In genomic region chr13:24681930-24682329, GRCh38 we compare ENCODE assay signal across 1 cellular context.
TF ChIP-seq lines count a peak whose summit lies in the region.

No MANE protein-coding gene starts in this region.

TF ChIP-seq in H1, 55 proteins besides CTCF, POLR2A, EP300 and RAD21:
- TF ChIP-seq ASH2L (IDR thresholded peaks at IDR 0.05; ENCODE audit: low read length): no peak
- no peak for TF ChIP-seq SRF (IDR thresholded peaks at IDR 0.05; ENCODE audit: low read depth, low read length)
- TF ChIP-seq TEAD4 (IDR thresholded peaks at IDR 0.05; ENCODE audit: low read depth, low read length): no peak
- no peak for TF ChIP-seq NRF1 (IDR thresholded peaks at IDR 0.05; ENCODE audit: low read depth, low read length)
- no peak for TF ChIP-seq SP2 (IDR thresholded peaks at IDR 0.05; ENCODE audit: low read length)
- TF ChIP-seq JUN (IDR thresholded peaks at IDR 0.05; ENCODE audit: low read depth, low read length): no peak
- no peak for TF ChIP-seq KDM4A (IDR thresholded peaks at IDR 0.05; ENCODE audit: low read depth, low read length, severe bottlenecking)
- TF ChIP-seq YY1 (IDR thresholded peaks at IDR 0.05; ENCODE audit: low read depth, low read length): no peak
- no peak for TF ChIP-seq TBP (IDR thresholded peaks at IDR 0.05; ENCODE audit: low read depth, low read length)
